In genomic region chr1:166167395-166167922, GRCh38 we compare ENCODE assay signal across 8 cellular contexts. TPM values are rescaled to one million over a fixed set of nuclear protein-coding genes. Genes with fewer than 3 reads are reported as not detected.
DNase-seq lines count a peak whose midpoint lies in the region; ATAC-seq and TF ChIP-seq lines count a peak whose summit lies in the region.

No MANE protein-coding gene starts in this region.

- H3K9me3 ChIP-seq in HCT116 (ENCODE audit: control insufficient read depth in 1 of 2, insufficient read depth in 1 of 2, low read depth in 1 of 2, low read length in 2 of 2) = no peaks in the 10 kb centered on the region
- no peaks in the 10 kb centered on the region for H3K9me3 ChIP-seq in stomach smooth muscle (ENCODE audit: control insufficient read depth in 2 of 2, low read length in 2 of 2)

- no peak for TF ChIP-seq CTCF in AG09309 (IDR thresholded peaks at IDR 0.05; ENCODE audit: control insufficient read depth, insufficient read depth, low read depth, low read length, missing control alignments)
- peak; percentile 2 to 30 (median 12); a peak in 3 of 6 replicates for TF ChIP-seq CTCF in HCT116 (IDR thresholded peaks at IDR 0.05 in 2 of 3, conservative IDR thresholded peaks at IDR 0.05 in 1 of 3; ENCODE audit: borderline replicate concordance in 1 of 3, insufficient read depth in 1 of 3, low read depth in 2 of 3, low read length in 2 of 3)
- TF ChIP-seq CTCF in astrocyte of the cerebellum (IDR thresholded peaks at IDR 0.05; ENCODE audit: low read depth, low read length, missing control alignments) = no peak
- TF ChIP-seq CTCF in kidney epithelial cell (IDR thresholded peaks at IDR 0.05; ENCODE audit: insufficient read depth, low read length, poor library complexity, severe bottlenecking) = no peak

- BruUV-seq in HCT116 (replicated peaks; lab: Mats Ljungman, UMichigan) = no TSS peak

- no peak for TF ChIP-seq RAD21 in HCT116 (IDR thresholded peaks at IDR 0.05; ENCODE audit: low read depth)

- TF ChIP-seq POLR2A in HCT116 (IDR thresholded peaks at IDR 0.05; ENCODE audit: borderline replicate concordance, extremely low read depth, insufficient read depth, insufficient read length) = no peak

- H3K9ac ChIP-seq in HCT116 (ENCODE audit: low read length) (no peak overlapping the region), stomach smooth muscle (ENCODE audit: low read length in 2 of 2) (peak overlapping the region; percentile 40 to 80)

- peak overlapping the region; percentile 86 for H2AFZ ChIP-seq in HCT116 (ENCODE audit: low read depth, low read length, poor library complexity, severe bottlenecking)

- intact Hi-C loops in HCT116 (cut with micrococcal nuclease) = loop anchor here (5.0 kb wide), 1 partner anchor 535 kb away; the partner anchor contains the start of gene MGST3

- H3K4me1 ChIP-seq in HCT116 (ENCODE audit: control insufficient read depth in 1 of 2, insufficient read depth in 2 of 2, low read length in 2 of 2) (peaks cover 0 to 37% of the 10 kb centered on the region in 2 experiments; a peak in 3 of 4 replicates), stomach smooth muscle (ENCODE audit: control insufficient read depth, insufficient read depth, low read length) (peaks cover 13% of the 10 kb centered on the region)

- H3K27ac ChIP-seq in HCT116 (ENCODE audit: low read depth, low read length) (no peak overlapping the region), stomach smooth muscle (ENCODE audit: low read length) (no peak overlapping the region)

- H3K36me3 ChIP-seq in HCT116 (ENCODE audit: control insufficient read depth in 1 of 2, insufficient read depth in 2 of 2, low read length in 2 of 2) (no peaks in the 10 kb centered on the region), kidney epithelial cell (ENCODE audit: control insufficient read depth, insufficient read depth, low read length) (no peaks in the 10 kb centered on the region), stomach smooth muscle (ENCODE audit: control insufficient read depth in 2 of 2, insufficient read depth in 2 of 2, low read length in 2 of 2) (no peaks in the 10 kb centered on the region)

- DNase-seq in AG09309 (ENCODE audit: low read depth) = no peak
- DNase-seq in HCT116 (ENCODE audit: low read depth, low spot score) = no peak
- no peak for DNase-seq in astrocyte of the cerebellum (ENCODE audit: low read depth)
- DNase-seq in kidney epithelial cell (ENCODE audit: low read depth) = no peak
- no peak for DNase-seq in AML-193 (lab: John Stamatoyannopoulos, UW)
- no peak for DNase-seq in SIG-M5 treated with dmso at 0.1 percent for 504 hours (lab: John Stamatoyannopoulos, UW; ENCODE audit: unreplicated experiment)

- H3K4me3 ChIP-seq in AG09309 (ENCODE audit: control insufficient read depth, low read depth, low read length) (peak overlapping the region; percentile 49), HCT116 (replicated peaks in 1 of 2; ENCODE audit: low read depth in 1 of 2, low read length in 2 of 2) (peak overlapping the region; percentile 41 to 54), astrocyte of the cerebellum (ENCODE audit: low read depth, low read length) (peak overlapping the region; percentile 43), kidney epithelial cell (ENCODE audit: low read depth, low read length) (peak overlapping the region; percentile 42), stomach smooth muscle (ENCODE audit: low read length in 2 of 2) (peak overlapping the region; percentile 62 to 76)

- H3K79me2 ChIP-seq in HCT116 (ENCODE audit: insufficient read depth, low read length) = no peaks in the 10 kb centered on the region

- peak overlapping the region; percentile 82 for H3K4me2 ChIP-seq in HCT116 (ENCODE audit: low read length)

- CTCF ChIA-PET in HCT116 (lab: Charles Lee) = no interaction called here

- H4K20me1 ChIP-seq in HCT116 (ENCODE audit: insufficient read depth) = no peaks in the 10 kb centered on the region

- POLR2A ChIA-PET in HCT116 (lab: Charles Lee) = no interaction called here

- ATAC-seq in HCT116 (peak; percentile 29), HG03045 (IDR thresholded peaks at IDR 0.05; ENCODE audit: unreplicated experiment) (no peak)

- RAD21 ChIA-PET in HCT116 (lab: Charles Lee; ENCODE audit: low non-redundant PET in 1 of 2, low total read pairs in 2 of 2, uncharacterized antibody in 2 of 2, unreplicated experiment in 2 of 2) = no interaction called here

- in situ Hi-C loops in astrocyte of the cerebellum (cut with HindIII; ENCODE audit: low sequenced_read_pairs) = no loop called here

- H3K9me2 ChIP-seq in HCT116 (ENCODE audit: insufficient read depth) = no peaks in the 10 kb centered on the region

- no peaks in the 10 kb centered on the region for H3K27me3 ChIP-seq in HCT116 (ENCODE audit: insufficient read depth, low read length)
- H3K27me3 ChIP-seq in kidney epithelial cell (ENCODE audit: control insufficient read depth, insufficient read depth, low read length) = peaks cover 29% of the 10 kb centered on the region
- no peaks in the 10 kb centered on the region for H3K27me3 ChIP-seq in stomach smooth muscle (ENCODE audit: control insufficient read depth in 1 of 2, insufficient read depth in 2 of 2, low read length in 2 of 2)

TF ChIP-seq in HCT116, 20 proteins besides CTCF, POLR2A, EP300 and RAD21:
- TF ChIP-seq JUND (IDR thresholded peaks at IDR 0.05) (no peak), POLR2AphosphoS5 (IDR thresholded peaks at IDR 0.05; ENCODE audit: low read depth, low read length) (no peak), EZH2phosphoT487 (IDR thresholded peaks at IDR 0.05; ENCODE audit: borderline replicate concordance) (no peak), ZBTB33 (IDR thresholded peaks at IDR 0.05; ENCODE audit: extremely low read depth, insufficient replicate concordance, low read length) (no peak)

RNA-seq across cellular contexts. Expression of gene FAM78B, which starts 0.7 kb away (rescaled TPM):
- total RNA-seq in HCT116 (2021; ENCODE audit: unreplicated experiment) = 1.4 TPM
- polyA plus RNA-seq in HCT116 (2012) = 0.79 and 0.82 TPM in 2 replicates
- total RNA-seq in kidney epithelial cell = 0.33 and 2.2 TPM in 2 replicates

Comparison
In these comparisons a context has a peak if more than half of its experiments do, and no peak if none do; other contexts are left out.
1. CTCF ChIP-seq: peak in HCT116 (3 of 3); none in AG09309 (single experiment), astrocyte of the cerebellum (single experiment) and kidney epithelial cell (single experiment).
2. Peak in every context shown above with its lines, with median percentiles within 50 percentile points of each other: H3K4me3 ChIP-seq.